20 cellular contexts compared by ENCODE assay signal in the genomic region with DNA sequence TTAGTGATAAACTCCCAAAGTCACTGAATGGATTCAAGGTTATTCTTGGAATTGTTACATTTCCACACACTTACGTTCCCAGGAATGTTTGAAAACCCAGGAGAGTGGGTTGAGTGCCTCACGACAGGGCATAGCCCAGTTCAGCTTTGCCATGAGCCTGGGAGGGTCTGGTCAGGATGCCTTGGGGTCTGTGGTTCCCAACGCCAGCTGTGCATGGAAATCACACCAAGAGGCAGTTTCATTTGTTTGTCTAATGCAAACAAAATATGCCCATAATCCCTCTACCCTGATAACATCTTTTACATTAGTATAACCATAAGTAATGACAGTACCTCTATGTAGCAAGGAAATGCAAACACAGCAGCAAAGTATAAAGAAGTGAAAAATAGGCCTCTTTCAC. TPM values are rescaled to one million over a fixed set of nuclear protein-coding genes. Genes with fewer than 3 reads are reported as not detected.
DNase-seq lines count a peak whose midpoint lies in the region; TF ChIP-seq lines count a peak whose summit lies in the region.
"Had no signal": no experiment of that assay in that cellular context is flagged by ENCODE, and none has a peak within 500 bp of the region (broad histone marks: within the 10 kb centered on the region; RNA-seq: fewer than 3 reads in every experiment).

No MANE protein-coding gene starts in this region.

- H3K27me3 ChIP-seq in adrenal gland = peaks cover under 1% of the 10 kb centered on the region

- H3K4me3 ChIP-seq in LNCaP clone FGC (ENCODE audit: low read depth, low read length) = no peak overlapping the region
- no peak overlapping the region for H3K4me3 ChIP-seq in fibroblast of villous mesenchyme (ENCODE audit: low read depth, low read length)
- H3K4me3 ChIP-seq in adrenal gland = no peak overlapping the region
- H3K4me3 ChIP-seq: A549, GM23338, HAP-1 had no signal

- H3K36me3 ChIP-seq in adrenal gland (replicated peaks in 1 of 2) = no peaks in the 10 kb centered on the region
- H3K36me3 ChIP-seq: HAP-1 had no signal

- H3K27ac ChIP-seq in VCaP = peak overlapping the region; percentile 20; the same call in 1 of the 2 replicates
- H3K27ac ChIP-seq in adrenal gland = no peak overlapping the region
- H3K27ac ChIP-seq: A549 had no signal

- intact Hi-C loops in adrenal gland (cut with DNase I) = no loop called here

- TF ChIP-seq CTCF in LNCaP clone FGC (IDR thresholded peaks at IDR 0.05; ENCODE audit: control insufficient read depth, extremely low read depth, insufficient read depth) = no peak
- no peak for TF ChIP-seq CTCF in VCaP (conservative IDR thresholded peaks at IDR 0.05)
- no peak for TF ChIP-seq CTCF in fibroblast of villous mesenchyme (IDR thresholded peaks at IDR 0.05; ENCODE audit: insufficient read depth, low read depth, low read length)
- no peak for TF ChIP-seq CTCF in adrenal gland (IDR thresholded peaks at IDR 0.05)

- no peaks in the 10 kb centered on the region for H3K9me3 ChIP-seq in adrenal gland (replicated peaks in 1 of 3)
- H3K9me3 ChIP-seq: A549, HAP-1 had no signal

- no peaks in the 10 kb centered on the region for H3K4me1 ChIP-seq in adrenal gland (replicated peaks in 1 of 2)
- H3K4me1 ChIP-seq: A549, HAP-1 had no signal

- 65 to 83% (median 79%) methylated on average over 3 of the region's 3 CpGs for WGBS in adrenal gland, 4 donors

- peak; percentile 46 for DNase-seq in LNCaP clone FGC (ENCODE audit: low read depth)
- peak; percentile 76 for DNase-seq in NCI-H526 treated with DMSO at 0.1 percent for 48 hours (lab: John Stamatoyannopoulos, UW)
- peak; percentile 16 for DNase-seq in fibroblast of villous mesenchyme (ENCODE audit: low read depth)
- DNase-seq in D341Med (ENCODE audit: low spot score) = no peak
- no peak for DNase-seq in AG20443 (ENCODE audit: low spot score)
- no peak for DNase-seq in adrenal gland
- no peak for DNase-seq in Kasumi-1 (lab: John Stamatoyannopoulos, UW)
- DNase-seq: 8988T; ACHN; C1 segment of cervical spinal cord; Calu3; CD4-positive, alpha-beta memory T cell; COR-L47; DMS153; DND-41; HFFc6 had no signal

- TF ChIP-seq POLR2A in adrenal gland (IDR thresholded peaks at IDR 0.05) = no peak

RNA-seq across cellular contexts. Expression of a gene that starts 25.3 kb away (rescaled TPM):
- total RNA-seq in fibroblast of villous mesenchyme (0.32 and 0.43 TPM in 2 replicates), adrenal gland (1 to 10 TPM in 2 of 8 donors, under 1 TPM in 5, not detected in 1; 0.39 to 1.3 (median 0.60) TPM)
- under 1 TPM; 0.24 to 0.34 (median 0.32) TPM for polyA plus RNA-seq in adrenal gland
- total RNA-seq: HFFc6 had no signal
- polyA plus RNA-seq: CD4-positive, alpha-beta memory T cell had no signal

Comparison
In these comparisons a context has a peak if more than half of its experiments do, and no peak if none do; other contexts are left out.
1. DNase-seq: peak in LNCaP clone FGC (single experiment), NCI-H526 treated with DMSO at 0.1 percent for 48 hours (single experiment) and fibroblast of villous mesenchyme (single experiment); none in D341Med (single experiment), AG20443 (single experiment), adrenal gland (0 of 7) and Kasumi-1 (0 of 2).